In genomic region chr6:142856857-142857608, GRCh38 we compare ENCODE assay signal across 8 cellular contexts.
DNase-seq lines count a peak whose midpoint lies in the region; ATAC-seq and TF ChIP-seq lines count a peak whose summit lies in the region.

No MANE protein-coding gene starts in this region.

- no peaks in the 10 kb centered on the region for H3K9me3 Mint-ChIP-seq in activated B cell treated with CpG ODN at 0.5 μM for 24 hours

- H3K27me3 ChIP-seq in skeletal muscle tissue (ENCODE audit: control insufficient read depth in 3 of 3, insufficient read depth in 3 of 3, low read length in 3 of 3) (no peaks in the 10 kb centered on the region), neuronal stem cell (ENCODE audit: control insufficient read depth in 3 of 3, insufficient read depth in 3 of 3, low read depth in 1 of 3, low read length in 3 of 3) (no peaks in the 10 kb centered on the region)

- CTCF ChIA-PET in activated B cell treated with CpG ODN at 0.5 μM for 24 hours (lab: Charles Lee) = interaction anchor here (0.5 to 1.6 kb wide), 4 partner anchors 14 to 70 kb away, joined by 3 read pairs; no protein-coding TSS in a partner anchor

- H3K27me3 Mint-ChIP-seq in activated B cell treated with CpG ODN at 0.5 μM for 24 hours = no peaks in the 10 kb centered on the region

- WGBS in neuronal stem cell (ENCODE audit: extremely low coverage in 2 of 2, insufficient read length in 2 of 2, insufficient replicate concordance in 1 of 2), 2 donors = no CpG with 5 or more reads among the region's 12 CpGs

- intact Hi-C loops in activated B cell treated with CpG ODN at 0.5 μM for 24 hours (cut with micrococcal nuclease) = loop anchor here (1.0 to 5.0 kb wide), 7 partner anchors 8 to 87 kb away; no protein-coding TSS in a partner anchor

- no peak for DNase-seq in activated B cell treated with CpG ODN at 0.5 μM for 24 hours
- no peak for DNase-seq in neuronal stem cell (ENCODE audit: low spot score)
- DNase-seq in NCI-H82 (lab: John Stamatoyannopoulos, UW) = no peak
- no peak for DNase-seq in OCI-M1 (lab: John Stamatoyannopoulos, UW)
- no peak for DNase-seq in NCI-H2171 treated with DMSO at 0.1 percent for 48 hours (lab: John Stamatoyannopoulos, UW)

- H3K9ac ChIP-seq in skeletal muscle tissue (ENCODE audit: low read depth in 1 of 3, low read length in 3 of 3) (peak overlapping the region in 1 of 3 donors; percentile 7), neuronal stem cell (ENCODE audit: low read depth, low read length, poor library complexity) (no peak overlapping the region)

- POLR2A ChIA-PET in activated B cell treated with CpG ODN at 0.5 μM for 24 hours (lab: Charles Lee) = interaction anchor here (0.6 to 3.7 kb wide), 14 partner anchors 11 to 89 kb away, joined by 3 to 31 read pairs (median 5); no protein-coding TSS in a partner anchor

- no peaks in the 10 kb centered on the region for H3K79me1 ChIP-seq in neuronal stem cell (ENCODE audit: low read depth, low read length)

- H3K18ac ChIP-seq in neuronal stem cell (ENCODE audit: low read length) = no peak overlapping the region

- no peak for TF ChIP-seq CTCF in activated B cell treated with CpG ODN at 0.5 μM for 24 hours (IDR thresholded peaks at IDR 0.05)

- no peak overlapping the region for H3K4me2 ChIP-seq in neuronal stem cell (ENCODE audit: insufficient read depth, low read length, poor library complexity, severe bottlenecking)

- H3K36me3 ChIP-seq in skeletal muscle tissue (ENCODE audit: control insufficient read depth in 3 of 3, insufficient read depth in 3 of 3, low read length in 3 of 3) = no peaks in the 10 kb centered on the region
- H3K36me3 ChIP-seq in neuronal stem cell (replicated peaks in 1 of 2; ENCODE audit: control insufficient read depth in 2 of 2, insufficient read depth in 2 of 2, low read length in 2 of 2) = no peaks in the 10 kb centered on the region

- H3K4ac ChIP-seq in neuronal stem cell (ENCODE audit: low read length) = no peak overlapping the region

- H3K4me3 ChIP-seq in skeletal muscle tissue (ENCODE audit: low read length in 3 of 3) = no peak overlapping the region
- no peak overlapping the region for H3K4me3 ChIP-seq in neuronal stem cell (ENCODE audit: low read length in 2 of 2)

- no peak overlapping the region for H3K23ac ChIP-seq in neuronal stem cell (ENCODE audit: low read depth, low read length, poor library complexity)

- ATAC-seq in GM18909 (IDR thresholded peaks at IDR 0.05; ENCODE audit: poor library complexity, unreplicated experiment) (peak; percentile 74), HG02938 (IDR thresholded peaks at IDR 0.05; ENCODE audit: unreplicated experiment) (peak; percentile 61), activated B cell treated with CpG ODN at 0.5 μM for 24 hours (ENCODE audit: low read depth) (peak; percentile 70)

- peak overlapping the region; percentile 95 for H3K27ac Mint-ChIP-seq in activated B cell treated with CpG ODN at 0.5 μM for 24 hours

- H3K36me3 Mint-ChIP-seq in activated B cell treated with CpG ODN at 0.5 μM for 24 hours (ENCODE audit: low read depth) = peaks cover 10% of the 10 kb centered on the region

- no peak overlapping the region for H2BK15ac ChIP-seq in neuronal stem cell (ENCODE audit: low read length)

- H2AFZ ChIP-seq in neuronal stem cell (ENCODE audit: low read length) = no peak overlapping the region

- no peak overlapping the region for H4K91ac ChIP-seq in neuronal stem cell (ENCODE audit: low read depth, low read length, poor library complexity)

- H2BK5ac ChIP-seq in neuronal stem cell (ENCODE audit: low read length) = no peak overlapping the region

- no peak overlapping the region for H2AK5ac ChIP-seq in neuronal stem cell (ENCODE audit: low read depth, low read length)

- no peak overlapping the region for H2BK12ac ChIP-seq in neuronal stem cell (ENCODE audit: low read length)

- peak overlapping the region; percentile 73 for H3K4me3 Mint-ChIP-seq in activated B cell treated with CpG ODN at 0.5 μM for 24 hours

- H2BK120ac ChIP-seq in neuronal stem cell (ENCODE audit: low read depth, low read length) = no peak overlapping the region

- no peak overlapping the region for H4K8ac ChIP-seq in neuronal stem cell (ENCODE audit: low read depth, low read length)

- peak overlapping the region; percentile 54 for H3K27ac ChIP-seq in skeletal muscle tissue (ENCODE audit: low read depth, low read length)
- no peak overlapping the region for H3K27ac ChIP-seq in neuronal stem cell (replicated peaks; ENCODE audit: low read length)

- H3K14ac ChIP-seq in neuronal stem cell (ENCODE audit: low read length) = no peak overlapping the region

- H3K4me1 Mint-ChIP-seq in activated B cell treated with CpG ODN at 0.5 μM for 24 hours = peaks cover 92% of the 10 kb centered on the region

- no peaks in the 10 kb centered on the region for H3K9me3 ChIP-seq in skeletal muscle tissue (ENCODE audit: control insufficient read depth in 3 of 3, low read length in 3 of 3)
- H3K9me3 ChIP-seq in neuronal stem cell (replicated peaks in 1 of 2; ENCODE audit: control insufficient read depth in 2 of 2, insufficient read depth in 1 of 2, low read depth in 1 of 2, low read length in 2 of 2) = no peaks in the 10 kb centered on the region

- peaks cover 26 to 42% (median 41%) of the 10 kb centered on the region in 3 donors for H3K4me1 ChIP-seq in skeletal muscle tissue (ENCODE audit: control insufficient read depth in 3 of 3, insufficient read depth in 3 of 3, low read length in 3 of 3)
- peaks cover 6 to 9% of the 10 kb centered on the region in 2 donors for H3K4me1 ChIP-seq in neuronal stem cell (ENCODE audit: control insufficient read depth in 2 of 2, insufficient read depth in 1 of 2, low read depth in 1 of 2, low read length in 2 of 2)
